In genomic region chr11:3149852-3150188, GRCh38 we compare ENCODE assay signal across 22 cellular contexts. TPM values are rescaled to one million over a fixed set of nuclear protein-coding genes. Genes with fewer than 3 reads are reported as not detected.
DNase-seq lines count a peak whose midpoint lies in the region; ATAC-seq and TF ChIP-seq lines count a peak whose summit lies in the region.
"Had no signal": no experiment of that assay in that cellular context is flagged by ENCODE, and none has a peak within 500 bp of the region (broad histone marks: within the 10 kb centered on the region; RNA-seq: fewer than 3 reads in every experiment).

No MANE protein-coding gene starts in this region.

- no peak overlapping the region for H2BK120ac ChIP-seq in H9 (ENCODE audit: low read depth, low read length, poor library complexity, severe bottlenecking)
- no peak overlapping the region for H2BK120ac ChIP-seq in trophoblast cell (ENCODE audit: insufficient read depth, low read length, poor library complexity)

- H3K79me1 ChIP-seq in H9 (ENCODE audit: insufficient read depth, low read depth, low read length, poor library complexity, severe bottlenecking) = no peaks in the 10 kb centered on the region
- peaks cover 9% of the 10 kb centered on the region for H3K79me1 ChIP-seq in trophoblast cell (ENCODE audit: low read length)

- H2AK5ac ChIP-seq in H9 (ENCODE audit: insufficient read length, low read length) (no peak overlapping the region), trophoblast cell (ENCODE audit: low read length) (no peak overlapping the region)

- no CpG with 5 or more reads among the region's 4 CpGs for whole genome bisulfite sequencing in H9 (ENCODE audit: extremely low coverage, insufficient read length, low lambda C conversion rate)
- WGBS in trophoblast cell (ENCODE audit: extremely low coverage, insufficient coverage, insufficient read length) = no CpG with 5 or more reads among the region's 4 CpGs
- 67 to 83% methylated on average over 1 of the region's 4 CpGs for WGBS in esophagus squamous epithelium, 2 donors
- WGBS in gastroesophageal sphincter (ENCODE audit: low coverage in 1 of 2), 2 donors = no CpG with 5 or more reads among the region's 4 CpGs

- no peak overlapping the region for H2BK15ac ChIP-seq in H9 (ENCODE audit: low read depth, low read length)

- DNase-seq in H9 = no peak
- DNase-seq in endothelial cell (ENCODE audit: low spot score) = no peak
- DNase-seq in trophoblast cell = no peak
- no peak for DNase-seq in stimulated activated naive CD4-positive, alpha-beta T cell treated with Interleukin-2 at 50 U/mL for 16 hours (lab: John Stamatoyannopoulos, UW)
- DNase-seq in esophagus squamous epithelium (lab: John Stamatoyannopoulos, UW) = no peak
- DNase-seq: C1 segment of cervical spinal cord; CD8-positive, alpha-beta memory T cell; DMS53; GM23248; Karpas-422; NCI-H1048; NCI-H146; NCI-H2029 treated with DMSO at 0.1 percent for 48 hours; NCI-H510A; NCI-H748 treated with DMSO at 0.1 percent for 48 hours; OCI-M1; SHP77 treated with DMSO at 0.1 percent for 48 hours had no signal

- TF ChIP-seq POLR2A in esophagus squamous epithelium (IDR thresholded peaks at IDR 0.05) (no peak), gastroesophageal sphincter (IDR thresholded peaks at IDR 0.05) (no peak)

- H3K23ac ChIP-seq in H9 (ENCODE audit: insufficient read length, low read depth, low read length) (no peak overlapping the region), trophoblast cell (ENCODE audit: low read length) (peak overlapping the region; percentile 0)

- H3K4me1 ChIP-seq in BLaER1 (peaks cover 100% of the 10 kb centered on the region), H9 (ENCODE audit: insufficient read depth, low read length) (no peaks in the 10 kb centered on the region; the same call in 1 of the 2 replicates), trophoblast cell (ENCODE audit: control insufficient read depth in 1 of 2, insufficient read depth in 2 of 2, low read length in 2 of 2) (peaks cover 31 to 39% of the 10 kb centered on the region in 2 experiments), esophagus squamous epithelium (peaks cover 3 to 96% (median 32%) of the 10 kb centered on the region in 3 donors), gastroesophageal sphincter (peaks cover 0 to 100% (median 26%) of the 10 kb centered on the region in 3 donors)

- H3K4me3 Mint-ChIP-seq in H9 = no peak overlapping the region
- H3K4me3 Mint-ChIP-seq in endothelial cell (ENCODE audit: unreplicated experiment) = peak overlapping the region; percentile 38
- H3K4me3 Mint-ChIP-seq: IgD-negative memory B cell had no signal

- H3K4me3 ChIP-seq in BLaER1 = no peak overlapping the region
- peak overlapping the region; percentile 44 for H3K4me3 ChIP-seq in trophoblast cell (ENCODE audit: low read depth, low read length)
- no peak overlapping the region for H3K4me3 ChIP-seq in esophagus squamous epithelium
- H3K4me3 ChIP-seq in gastroesophageal sphincter = no peak overlapping the region
- H3K4me3 ChIP-seq: A549, GM23248 had no signal

- H3K18ac ChIP-seq in H9 (ENCODE audit: insufficient read length, low read depth, low read length) = peak overlapping the region; percentile 9
- no peak overlapping the region for H3K18ac ChIP-seq in trophoblast cell (ENCODE audit: low read length)

- H3K9ac ChIP-seq in BLaER1 (peak overlapping the region; percentile 45; the same call in 1 of the 2 replicates), H9 (ENCODE audit: extremely low read depth, insufficient read length, low read length) (no peak overlapping the region), trophoblast cell (ENCODE audit: low read length) (no peak overlapping the region)
- H3K9ac ChIP-seq: GM23248, SK-N-SH had no signal

- H3K56ac ChIP-seq in H9 (ENCODE audit: insufficient read length, low read depth, low read length) = no peak overlapping the region

- H2AFZ ChIP-seq in H9 (ENCODE audit: low read length) (no peak overlapping the region), trophoblast cell (ENCODE audit: insufficient read depth, low read length, poor library complexity) (no peak overlapping the region)
- H2AFZ ChIP-seq: GM23248 had no signal

- no peaks in the 10 kb centered on the region for H3K27me3 Mint-ChIP-seq in H9 (ENCODE audit: low read depth)
- H3K27me3 Mint-ChIP-seq in endothelial cell (ENCODE audit: unreplicated experiment) = peaks cover 9% of the 10 kb centered on the region

- no peak overlapping the region for H3K4ac ChIP-seq in H9 (ENCODE audit: low read depth, low read length)
- no peak overlapping the region for H3K4ac ChIP-seq in trophoblast cell (ENCODE audit: low read depth, low read length)

- H4K8ac ChIP-seq in H9 (replicated peaks; ENCODE audit: insufficient read length, low read depth, low read length) (no peak overlapping the region), trophoblast cell (ENCODE audit: low read depth, low read length) (no peak overlapping the region)

- H2BK12ac ChIP-seq in H9 (ENCODE audit: insufficient read length, low read depth, low read length) = no peak overlapping the region
- no peak overlapping the region for H2BK12ac ChIP-seq in trophoblast cell (ENCODE audit: low read length)

- intact Hi-C loops in esophagus squamous epithelium (cut with DNase I) = no loop called here

- H4K20me1 ChIP-seq in BLaER1 (peaks cover 96% of the 10 kb centered on the region), H9 (ENCODE audit: control insufficient read depth, insufficient read depth, insufficient read length) (no peaks in the 10 kb centered on the region)

- no peaks in the 10 kb centered on the region for H3K23me2 ChIP-seq in H9 (ENCODE audit: insufficient read length, low read depth, low read length, poor library complexity, severe bottlenecking)

- H3K27me3 ChIP-seq in BLaER1 = no peaks in the 10 kb centered on the region
- H3K27me3 ChIP-seq in H9 (ENCODE audit: insufficient read depth, low read length) = no peaks in the 10 kb centered on the region
- no peaks in the 10 kb centered on the region for H3K27me3 ChIP-seq in trophoblast cell (ENCODE audit: insufficient read depth, low read length)
- no peaks in the 10 kb centered on the region for H3K27me3 ChIP-seq in esophagus squamous epithelium
- no peaks in the 10 kb centered on the region for H3K27me3 ChIP-seq in gastroesophageal sphincter

- TF ChIP-seq EP300 in gastroesophageal sphincter (IDR thresholded peaks at IDR 0.05) = no peak

- H3K14ac ChIP-seq in H9 (ENCODE audit: insufficient read depth, low read length) (peak overlapping the region; percentile 27; the same call in 1 of the 2 replicates), trophoblast cell (ENCODE audit: low read length) (no peak overlapping the region)

- H3K36me3 ChIP-seq in BLaER1 (peaks cover 5% of the 10 kb centered on the region; the same call in 1 of the 2 replicates), trophoblast cell (ENCODE audit: control insufficient read depth in 1 of 2, insufficient read depth in 2 of 2, low read length in 2 of 2) (peaks cover 12 to 15% of the 10 kb centered on the region in 2 experiments), esophagus squamous epithelium (peaks cover 0 to 44% (median 0%) of the 10 kb centered on the region in 3 donors), gastroesophageal sphincter (peaks cover 0 to 30% of the 10 kb centered on the region in 2 donors)

- H3K36me3 Mint-ChIP-seq in H9 (ENCODE audit: insufficient read depth in 1 of 3, low read depth in 3 of 3) (peaks cover 0 to 4% (median 2%) of the 10 kb centered on the region in 3 experiments; a peak in 3 of 7 replicates), endothelial cell (ENCODE audit: low read depth, unreplicated experiment) (peaks cover 13% of the 10 kb centered on the region)
- H3K36me3 Mint-ChIP-seq: CD8-positive, alpha-beta memory T cell; IgD-negative memory B cell had no signal

- no peak overlapping the region for H2BK20ac ChIP-seq in H9 (ENCODE audit: low read depth, low read length, poor library complexity, severe bottlenecking)

- H3K9me3 ChIP-seq in BLaER1 (no peaks in the 10 kb centered on the region), H9 (ENCODE audit: control insufficient read depth, low read depth, low read length) (no peaks in the 10 kb centered on the region), trophoblast cell (ENCODE audit: insufficient read depth, low read depth, low read length) (no peaks in the 10 kb centered on the region), esophagus squamous epithelium (no peaks in the 10 kb centered on the region), gastroesophageal sphincter (no peaks in the 10 kb centered on the region)
- H3K9me3 ChIP-seq: A549, SK-N-SH had no signal

- TF ChIP-seq CTCF in H9 (conservative IDR thresholded peaks at IDR 0.05) = no peak
- TF ChIP-seq CTCF in endothelial cell (IDR thresholded peaks at IDR 0.05; ENCODE audit: unreplicated experiment) = no peak
- TF ChIP-seq CTCF in esophagus squamous epithelium (IDR thresholded peaks at IDR 0.05) = no peak
- TF ChIP-seq CTCF in gastroesophageal sphincter (IDR thresholded peaks at IDR 0.05) = no peak

- no peak overlapping the region for H4K91ac ChIP-seq in H9 (ENCODE audit: insufficient read length, low read depth, low read length)
- no peak overlapping the region for H4K91ac ChIP-seq in trophoblast cell (ENCODE audit: low read depth, low read length)

- peak overlapping the region; percentile 93 for H3K4me2 ChIP-seq in BLaER1
- no peak overlapping the region for H3K4me2 ChIP-seq in H9 (ENCODE audit: insufficient read depth, insufficient read length, low read length)
- H3K4me2 ChIP-seq in trophoblast cell (ENCODE audit: low read length) = no peak overlapping the region
- H3K4me2 ChIP-seq: A549, SK-N-SH had no signal

- H3K27ac ChIP-seq in BLaER1 (peak overlapping the region; percentile 22; the same call in 1 of the 2 replicates), H9 (ENCODE audit: insufficient read length, low read depth, low read length) (no peak overlapping the region), trophoblast cell (ENCODE audit: low read depth, low read length) (no peak overlapping the region), esophagus squamous epithelium (no peak overlapping the region), gastroesophageal sphincter (no peak overlapping the region)
- H3K27ac ChIP-seq: A549, GM23248 had no signal

- H3T11ph ChIP-seq in H9 (ENCODE audit: low read length) = no peak overlapping the region

- H3K9me3 Mint-ChIP-seq in H9 (no peaks in the 10 kb centered on the region), endothelial cell (ENCODE audit: unreplicated experiment) (no peaks in the 10 kb centered on the region)
- H3K9me3 Mint-ChIP-seq: CD8-positive, alpha-beta memory T cell; IgD-negative memory B cell had no signal

- ATAC-seq in gastroesophageal sphincter = no peak
- ATAC-seq: A549 had no signal

- H2BK5ac ChIP-seq in H9 (ENCODE audit: insufficient read length, low read length) = no peak overlapping the region
- no peak overlapping the region for H2BK5ac ChIP-seq in trophoblast cell (ENCODE audit: low read depth, low read length, poor library complexity)

- H3K4me1 Mint-ChIP-seq in H9 = peaks cover 27 to 42% of the 10 kb centered on the region in 2 experiments
- H3K4me1 Mint-ChIP-seq in endothelial cell (ENCODE audit: unreplicated experiment) = peaks cover 8% of the 10 kb centered on the region
- H3K4me1 Mint-ChIP-seq: IgD-negative memory B cell had no signal

- no peaks in the 10 kb centered on the region for H3K79me2 ChIP-seq in H9 (ENCODE audit: insufficient read depth, low read length)
- peaks cover 6% of the 10 kb centered on the region for H3K79me2 ChIP-seq in trophoblast cell (ENCODE audit: control insufficient read depth, insufficient read depth, low read length, poor library complexity)

- H3K27ac Mint-ChIP-seq in H9 = peak overlapping the region in 2 of 3 experiments; percentile 22 to 83; a peak in 2 of 7 replicates
- H3K27ac Mint-ChIP-seq in endothelial cell (ENCODE audit: unreplicated experiment) = no peak overlapping the region
- H3K27ac Mint-ChIP-seq: IgD-negative memory B cell had no signal

- peak overlapping the region; percentile 35 for H4K5ac ChIP-seq in H9 (ENCODE audit: insufficient read length, low read depth, low read length)

- no peak overlapping the region for H4K12ac ChIP-seq in trophoblast cell (ENCODE audit: low read depth, low read length)

RNA-seq across cellular contexts. Expression of gene OSBPL5, which starts 15.3 kb away (rescaled TPM):
- total RNA-seq in H9 (2021) = 11.1 and 16.1 TPM in 2 replicates
- total RNA-seq in endothelial cell (ENCODE audit: unreplicated experiment) = 55.2 TPM
- 12.2 and 12.3 TPM in 2 replicates for polyA plus RNA-seq in trophoblast cell (2013)
- total RNA-seq in esophagus squamous epithelium = 10 to 100 TPM; 11.9 to 30.9 (median 17.9) TPM
- 10 to 100 TPM; 39.9 to 94.0 (median 66.4) TPM for total RNA-seq in gastroesophageal sphincter
